Comparison of ENCODE assay signal across 30 cellular contexts in genomic region chr9:80842976-80843506, GRCh38.
"Had no signal": no experiment of that assay in that cellular context is flagged by ENCODE, and none has a peak within 500 bp of the region (broad histone marks: within the 10 kb centered on the region; RNA-seq: fewer than 3 reads in every experiment).

No MANE protein-coding gene starts in this region.

- ATAC-seq: activated CD4-positive, CD25-positive, alpha-beta regulatory T cell treated with anti-CD3 and anti-CD28 coated beads, Interleukin-2, amount 50 U/mL, for 24 hours; activated naive CD8-positive, alpha-beta T cell treated with anti-CD3 and anti-CD28 coated beads, Interleukin-2, amount 50 U/mL, for 24 hours; heart left ventricle; left lobe of liver; lower lobe of right lung; naive thymus-derived CD8-positive, alpha-beta T cell; T-helper 17 cell had no signal

- H3K4me1 Mint-ChIP-seq: activated CD4-positive, alpha-beta T cell treated with anti-CD3 and anti-CD28 coated beads, Interleukin-2, amount 10 ng/mL, durations not matched to agents 24 days and 14 days; activated naive CD8-positive, alpha-beta T cell treated with anti-CD3 and anti-CD28 coated beads, Interleukin-2, amount 50 U/mL, for 24 hours; immature natural killer cell; naive thymus-derived CD8-positive, alpha-beta T cell; T-helper 17 cell had no signal

- H3K4me3 ChIP-seq: cardiac muscle cell, colonic mucosa, heart left ventricle, lower lobe of right lung, neural progenitor cell, tibial nerve had no signal

- H3K27me3 Mint-ChIP-seq: activated CD4-positive, alpha-beta memory T cell treated with anti-CD3 and anti-CD28 coated beads for 36 hours; activated CD4-positive, alpha-beta T cell treated with anti-CD3 and anti-CD28 coated beads, Interleukin-2, amount 10 ng/mL, durations not matched to agents 24 days and 14 days; activated naive CD8-positive, alpha-beta T cell treated with anti-CD3 and anti-CD28 coated beads, Interleukin-2, amount 50 U/mL, for 24 hours; T-helper 17 cell had no signal

- H3K9me3 ChIP-seq: colonic mucosa, lower lobe of right lung, tibial nerve had no signal

- H3K4me3 Mint-ChIP-seq: activated CD4-positive, alpha-beta memory T cell treated with anti-CD3 and anti-CD28 coated beads for 36 hours; activated CD4-positive, alpha-beta T cell treated with anti-CD3 and anti-CD28 coated beads, Interleukin-2, amount 10 ng/mL, durations not matched to agents 24 days and 14 days; activated naive CD8-positive, alpha-beta T cell treated with anti-CD3 and anti-CD28 coated beads, Interleukin-2, amount 50 U/mL, for 24 hours; immature natural killer cell; naive thymus-derived CD8-positive, alpha-beta T cell; neural progenitor cell; T-helper 17 cell had no signal

- H3K36me3 ChIP-seq: cardiac muscle cell, colonic mucosa, heart left ventricle, lower lobe of right lung, neural progenitor cell, tibial nerve, WERI-Rb-1 had no signal

- H3K27me3 ChIP-seq: cardiac muscle cell, colonic mucosa, heart left ventricle, neural progenitor cell, tibial nerve had no signal

- DNase-seq: activated CD4-positive, alpha-beta memory T cell treated with anti-CD3 and anti-CD28 coated beads for 36 hours; activated CD4-positive, alpha-beta T cell treated with anti-CD3 and anti-CD28 coated beads, Interleukin-2, amount 10 ng/mL, durations not matched to agents 24 days and 14 days; activated CD8-positive, alpha-beta memory T cell treated with anti-CD3 and anti-CD28 coated beads, Interleukin-2, amount 50 U/mL, for 4 hours; activated gamma-delta T cell; activated naive CD4-positive, alpha-beta T cell treated with anti-CD3 and anti-CD28 coated beads, Interleukin-2, amount 50 U/mL, for 16 hours; activated naive CD8-positive, alpha-beta T cell treated with anti-CD3 and anti-CD28 coated beads, Interleukin-2, amount 50 U/mL, for 24 hours; activated T-cell treated with anti-CD3 and anti-CD28 coated beads, Interleukin-2, amount 50 U/mL, for 1 hour; amygdala; cerebellar nuclear complex; colonic mucosa; effector CD8-positive, alpha-beta T cell; erythroblast; heart left ventricle; hypothalamus; immature natural killer cell; lower lobe of right lung; mesenchymal stem cell; naive thymus-derived CD8-positive, alpha-beta T cell; occipital lobe; right cardiac atrium; stimulated activated CD4-positive, alpha-beta T cell treated with anti-CD3 and anti-CD28 coated beads, Interleukin-2, amount 100 ng/mL, for 48 hours; stimulated activated naive CD4-positive, alpha-beta T cell treated with Interleukin-2 at 50 U/mL for 16 hours; T-helper 17 cell; T1000; WERI-Rb-1 had no signal

- H3K36me3 Mint-ChIP-seq: activated CD4-positive, alpha-beta memory T cell treated with anti-CD3 and anti-CD28 coated beads for 36 hours; immature natural killer cell; naive thymus-derived CD8-positive, alpha-beta T cell had no signal

- H3K4me1 ChIP-seq: colonic mucosa, lower lobe of right lung, neural progenitor cell had no signal

- H3K27ac Mint-ChIP-seq: activated CD4-positive, alpha-beta memory T cell treated with anti-CD3 and anti-CD28 coated beads for 36 hours; activated CD4-positive, alpha-beta T cell treated with anti-CD3 and anti-CD28 coated beads, Interleukin-2, amount 10 ng/mL, durations not matched to agents 24 days and 14 days; activated naive CD8-positive, alpha-beta T cell treated with anti-CD3 and anti-CD28 coated beads, Interleukin-2, amount 50 U/mL, for 24 hours; immature natural killer cell; naive thymus-derived CD8-positive, alpha-beta T cell; neural progenitor cell; T-helper 17 cell had no signal

- H3K27ac ChIP-seq: cardiac muscle cell, colonic mucosa, lower lobe of right lung, neural progenitor cell, tibial nerve, WERI-Rb-1 had no signal

- H3K9me3 Mint-ChIP-seq: activated CD4-positive, alpha-beta T cell treated with anti-CD3 and anti-CD28 coated beads, Interleukin-2, amount 10 ng/mL, durations not matched to agents 24 days and 14 days had no signal
